ENCODE assay signal across 23 cellular contexts in the genomic region with DNA sequence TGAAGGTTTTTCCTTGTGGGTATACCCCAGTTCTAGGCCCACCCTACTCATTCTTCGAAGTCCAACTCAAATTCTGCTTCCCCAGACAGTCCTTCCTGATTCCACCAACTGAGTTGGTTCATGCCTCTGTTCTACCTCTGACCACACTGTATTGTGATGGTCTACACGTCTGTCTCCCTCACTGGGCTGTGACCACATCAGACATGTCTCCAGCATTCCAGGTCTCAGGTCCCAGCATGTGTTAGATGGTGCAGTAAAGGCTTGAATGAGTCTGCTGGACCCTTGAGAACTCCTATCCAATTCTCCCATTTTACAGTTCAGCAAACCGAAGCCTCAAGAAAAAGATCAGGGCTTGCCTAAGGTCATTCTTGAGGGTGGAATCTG. TPM values are rescaled to one million over a fixed set of nuclear protein-coding genes. Genes with fewer than 3 reads are reported as not detected.
"Had no signal": no experiment of that assay in that cellular context is flagged by ENCODE, and none has a peak within 500 bp of the region (broad histone marks: within the 10 kb centered on the region; RNA-seq: fewer than 3 reads in every experiment).

No MANE protein-coding gene starts in this region.

- H3K27me3 ChIP-seq: MG63 had no signal

- DNase-seq: IMR-90, Karpas-422, KG1, MG63, NCI-H1092, NCI-H1105 treated with DMSO at 0.1 percent for 48 hours, NCI-H1417 treated with DMSO at 0.1 percent for 48 hours, NCI-H146, NCI-H1694 treated with DMSO at 0.1 percent for 48 hours, NCI-H1930, NCI-H2081, NCI-H2107, NCI-H2227 treated with DMSO at 0.1 percent for 48 hours, NCI-H524 treated with DMSO at 0.1 percent for 48 hours, NCI-H69, NCI-H774, RPMI8226, SIG-M5 had no signal

- H3K9me3 ChIP-seq: MG63, SJSA1 had no signal

- H3K27ac ChIP-seq: SJSA1, SK-N-MC had no signal

- H3K4me3 ChIP-seq: MG63, SJSA1, SK-N-MC had no signal

- H3K36me3 ChIP-seq: MG63, SJSA1 had no signal

RNA-seq across cellular contexts. Expression of a gene that starts 2.8 kb away (rescaled TPM):
- total RNA-seq: HT-29, NCI-H460, Right ventricle myocardium superior, SJSA1 had no signal
